ENCODE assay signal across 8 cellular contexts in the genomic region with DNA sequence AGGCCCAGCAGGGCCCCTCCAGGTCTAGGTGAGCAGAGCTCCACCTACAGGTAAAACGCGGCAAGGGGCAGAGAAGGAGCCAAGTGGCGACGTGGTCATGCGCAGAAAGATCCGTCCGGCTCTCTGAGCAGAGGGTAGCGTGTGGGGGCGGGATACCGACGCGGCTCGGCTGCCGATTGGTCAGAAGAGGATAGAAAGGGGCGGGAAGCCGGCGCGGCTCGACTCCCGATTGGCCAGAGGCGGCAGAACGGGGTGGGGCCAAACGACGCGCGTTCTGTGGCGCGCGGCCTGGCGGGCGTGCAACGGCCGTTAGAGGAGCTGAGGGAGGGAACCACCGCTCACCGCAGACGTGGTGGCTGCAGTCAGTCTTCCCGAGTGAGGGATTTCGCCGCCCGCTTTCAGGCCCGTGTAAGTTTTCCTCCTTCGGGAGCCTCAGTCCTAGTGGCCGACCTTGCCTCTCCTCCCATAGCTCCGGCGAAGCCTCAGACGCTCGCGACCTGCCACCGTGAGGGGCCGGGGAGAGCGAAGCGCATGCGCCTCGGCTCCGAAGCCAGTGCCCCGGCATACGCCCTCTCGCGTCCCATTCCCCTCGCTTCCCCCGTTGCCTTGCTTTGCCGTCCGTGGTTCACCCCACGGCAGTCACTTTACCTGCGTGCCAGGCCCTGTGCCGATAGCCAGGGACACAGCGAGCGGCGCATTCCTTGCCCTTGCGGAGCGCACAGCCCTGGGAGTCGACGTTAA. TPM values are rescaled to one million over a fixed set of nuclear protein-coding genes. Genes with fewer than 3 reads are reported as not detected.
DNase-seq lines count a peak whose midpoint lies in the region; ATAC-seq, FAIRE-seq and TF ChIP-seq lines count a peak whose summit lies in the region.

Gene CEP85, plus strand, starts transcription at position 298 of the 741 bp plus-strand sequence. CDS start 5,584 bp downstream, outside the sequence.

- CTCF ChIA-PET in activated naive CD4-positive, alpha-beta T cell treated with anti-CD3 and anti-CD28 coated beads, Interleukin-2, amount 10 ng/mL, durations not matched to agents 7 days and 5 days (lab: Charles Lee), result interaction anchor here (0.6 to 4.4 kb wide), 38 partner anchors 10 to 198 kb away, joined by 3 to 36 read pairs (median 4); partner anchors contain the start of genes C1orf232, CATSPER4, DHDDS and ZNF593

- peak within 1 kb of the TSS; percentile 91 for H2AFZ ChIP-seq in neuronal stem cell (ENCODE audit: low read length)

- H3K9ac ChIP-seq in SK-N-MC (ENCODE audit: insufficient read length) (peak within 1 kb of the TSS; percentile 90), neuronal stem cell (ENCODE audit: low read depth, low read length, poor library complexity) (peak within 1 kb of the TSS; percentile 99)

- peak; percentile 74 for TF ChIP-seq CTCF in NB4 (IDR thresholded peaks at IDR 0.05; ENCODE audit: low read depth, low read length)

- H3K36me3 ChIP-seq in SK-N-MC (ENCODE audit: insufficient read depth, low read length) (peaks cover 19% of the 10 kb centered on the region), neuronal stem cell (replicated peaks in 1 of 2; ENCODE audit: control insufficient read depth in 2 of 2, insufficient read depth in 2 of 2, low read length in 2 of 2) (peaks cover 0 to 25% of the 10 kb centered on the region in 2 donors)

- ATAC-seq in HG02571 (IDR thresholded peaks at IDR 0.05; ENCODE audit: unreplicated experiment), result peak; percentile 84

- peaks cover 24% of the 10 kb centered on the region for H3K27me3 Mint-ChIP-seq in activated naive CD4-positive, alpha-beta T cell treated with anti-CD3 and anti-CD28 coated beads, Interleukin-2, amount 10 ng/mL, durations not matched to agents 7 days and 5 days

- no peak within 1 kb of the TSS for H2BK120ac ChIP-seq in neuronal stem cell (ENCODE audit: low read depth, low read length)

- peaks cover 39% of the 10 kb centered on the region for H3K4me1 Mint-ChIP-seq in activated naive CD4-positive, alpha-beta T cell treated with anti-CD3 and anti-CD28 coated beads, Interleukin-2, amount 10 ng/mL, durations not matched to agents 7 days and 5 days

- no peaks in the 10 kb centered on the region for H3K9me3 ChIP-seq in SK-N-MC (ENCODE audit: low read depth, low read length)
- peaks cover 0 to 6% of the 10 kb centered on the region in 2 donors for H3K9me3 ChIP-seq in neuronal stem cell (replicated peaks in 1 of 2; ENCODE audit: control insufficient read depth in 2 of 2, insufficient read depth in 1 of 2, low read depth in 1 of 2, low read length in 2 of 2)

- H3K4ac ChIP-seq in neuronal stem cell (ENCODE audit: low read length), result no peak within 1 kb of the TSS

- peak within 1 kb of the TSS; percentile 96 for H3K18ac ChIP-seq in neuronal stem cell (ENCODE audit: low read length)

- peak within 1 kb of the TSS; percentile 60 for H3K14ac ChIP-seq in neuronal stem cell (ENCODE audit: low read length)

- peak; percentile 92 for FAIRE-seq in frontal cortex (lab: Jason Lieb, UNC)

- peak within 1 kb of the TSS; percentile 15; the same call in 1 of the 2 replicates for H3K27ac ChIP-seq in SK-N-MC
- H3K27ac ChIP-seq in neuronal stem cell (replicated peaks; ENCODE audit: low read length), result peak within 1 kb of the TSS; percentile 75
- peak within 1 kb of the TSS; percentile 92 for H3K27ac ChIP-seq in substantia nigra (ENCODE audit: low read depth, low read length, poor library complexity, severe bottlenecking)

- WGBS in neuronal stem cell (ENCODE audit: extremely low coverage in 2 of 2, insufficient read length in 2 of 2, insufficient replicate concordance in 1 of 2), 2 donors, result no CpG with 5 or more reads among the region's 73 CpGs

- H2BK12ac ChIP-seq in neuronal stem cell (ENCODE audit: low read length), result no peak within 1 kb of the TSS

- H3K4me3 Mint-ChIP-seq in activated naive CD4-positive, alpha-beta T cell treated with anti-CD3 and anti-CD28 coated beads, Interleukin-2, amount 10 ng/mL, durations not matched to agents 7 days and 5 days, result peak within 1 kb of the TSS; percentile 93

- H3K36me3 Mint-ChIP-seq in activated naive CD4-positive, alpha-beta T cell treated with anti-CD3 and anti-CD28 coated beads, Interleukin-2, amount 10 ng/mL, durations not matched to agents 7 days and 5 days, result peaks cover 20% of the 10 kb centered on the region

- no peak within 1 kb of the TSS for H2BK5ac ChIP-seq in neuronal stem cell (ENCODE audit: low read length)

- H3K4me2 ChIP-seq in neuronal stem cell (ENCODE audit: insufficient read depth, low read length, poor library complexity, severe bottlenecking), result peak within 1 kb of the TSS; percentile 78

- H3K4me1 ChIP-seq in neuronal stem cell (ENCODE audit: control insufficient read depth in 2 of 2, insufficient read depth in 1 of 2, low read depth in 1 of 2, low read length in 2 of 2), result peaks cover 3 to 6% of the 10 kb centered on the region in 2 donors

- peak within 1 kb of the TSS; percentile 95 for H3K23ac ChIP-seq in neuronal stem cell (ENCODE audit: low read depth, low read length, poor library complexity)

- peaks cover 5% of the 10 kb centered on the region for H3K79me1 ChIP-seq in neuronal stem cell (ENCODE audit: low read depth, low read length)

- H3K4me3 ChIP-seq in GM08714 (ENCODE audit: low read length), result peak within 1 kb of the TSS; percentile 86
- peak within 1 kb of the TSS; percentile 94 for H3K4me3 ChIP-seq in NB4 (ENCODE audit: low read depth, low read length)
- peak within 1 kb of the TSS; percentile 100 for H3K4me3 ChIP-seq in SK-N-MC
- peak within 1 kb of the TSS; percentile 76 to 84 for H3K4me3 ChIP-seq in neuronal stem cell (ENCODE audit: low read length in 2 of 2)

- H3K9me3 Mint-ChIP-seq in activated naive CD4-positive, alpha-beta T cell treated with anti-CD3 and anti-CD28 coated beads, Interleukin-2, amount 10 ng/mL, durations not matched to agents 7 days and 5 days, result no peaks in the 10 kb centered on the region

- peak within 1 kb of the TSS; percentile 11 for H2BK15ac ChIP-seq in neuronal stem cell (ENCODE audit: low read length)

- no peak within 1 kb of the TSS for H4K91ac ChIP-seq in neuronal stem cell (ENCODE audit: low read depth, low read length, poor library complexity)

- DNase-seq in NB4 (ENCODE audit: low read depth) (peak; percentile 96), SK-N-MC (ENCODE audit: low read depth, low spot score) (peak; percentile 81), frontal cortex (ENCODE audit: low spot score in 2 of 2) (peak; percentile 94 to 98), neuronal stem cell (ENCODE audit: low spot score) (peak; percentile 98), substantia nigra (lab: John Stamatoyannopoulos, UW) (peak; percentile 87 to 99 (median 97))
- DNase-seq in activated naive CD4-positive, alpha-beta T cell treated with anti-CD3 and anti-CD28 coated beads, Interleukin-2, amount 10 ng/mL, durations not matched to agents 7 days and 5 days, result peak; percentile 99

- peak within 1 kb of the TSS; percentile 92 for H3K27ac Mint-ChIP-seq in activated naive CD4-positive, alpha-beta T cell treated with anti-CD3 and anti-CD28 coated beads, Interleukin-2, amount 10 ng/mL, durations not matched to agents 7 days and 5 days

- no peaks in the 10 kb centered on the region for H3K27me3 ChIP-seq in neuronal stem cell (ENCODE audit: control insufficient read depth in 3 of 3, insufficient read depth in 3 of 3, low read depth in 1 of 3, low read length in 3 of 3)

- peak; percentile 93 for TF ChIP-seq POLR2A in NB4 (IDR thresholded peaks at IDR 0.05; ENCODE audit: extremely low read depth, insufficient read length)

- H4K8ac ChIP-seq in neuronal stem cell (ENCODE audit: low read depth, low read length), result no peak within 1 kb of the TSS

- H2AK5ac ChIP-seq in neuronal stem cell (ENCODE audit: low read depth, low read length), result no peak within 1 kb of the TSS

RNA-seq across cellular contexts. Expression of gene CEP85, which starts in this region (rescaled TPM):
- 12.2 TPM for total RNA-seq in frontal cortex
- polyA plus RNA-seq in neuronal stem cell (2013, experiment 1 of 2), result 26.9 TPM
- 26.9 TPM for polyA plus RNA-seq in neuronal stem cell (2013, experiment 2 of 2)

Comparison
In these comparisons a context has a peak if more than half of its experiments do, and no peak if none do; other contexts are left out.
1. Peak in every context shown above with its lines: DNase-seq, ATAC-seq, H3K4me3 ChIP-seq and H3K27ac ChIP-seq.
2. H3K27ac ChIP-seq: peak in every context shown above with its lines; median percentile 92 in substantia nigra; 75 in neuronal stem cell; 15 in SK-N-MC.